Comparison of ENCODE assay signal across 13 cellular contexts in genomic region chr20:34622821-34623451, GRCh38. TPM values are rescaled to one million over a fixed set of nuclear protein-coding genes. Genes with fewer than 3 reads are reported as not detected.
DNase-seq lines count a peak whose midpoint lies in the region; ATAC-seq and TF ChIP-seq lines count a peak whose summit lies in the region.
"Had no signal": no experiment of that assay in that cellular context is flagged by ENCODE, and none has a peak within 500 bp of the region (broad histone marks: within the 10 kb centered on the region; RNA-seq: fewer than 3 reads in every experiment).

No MANE protein-coding gene starts in this region.

- no peak overlapping the region for H3K4me3 Mint-ChIP-seq in activated B cell treated with CpG ODN at 0.5 μM for 24 hours
- H3K4me3 Mint-ChIP-seq: activated naive CD8-positive, alpha-beta T cell had no signal

- H4K20me1 ChIP-seq in Karpas-422 (ENCODE audit: insufficient read depth, low read depth, low read length) (no peaks in the 10 kb centered on the region), smooth muscle cell (ENCODE audit: low read depth) (no peaks in the 10 kb centered on the region)

- H2AFZ ChIP-seq in Karpas-422 (ENCODE audit: low read length) (no peak overlapping the region), smooth muscle cell (ENCODE audit: low read depth) (no peak overlapping the region)
- H2AFZ ChIP-seq: hepatocyte had no signal

- peak; percentile 37 for ATAC-seq in activated B cell treated with CpG ODN at 0.5 μM for 24 hours (ENCODE audit: low read depth)

- H3K4me2 ChIP-seq in Karpas-422 (ENCODE audit: low read depth, low read length, poor library complexity, severe bottlenecking) (no peak overlapping the region), smooth muscle cell (no peak overlapping the region)
- H3K4me2 ChIP-seq: hepatocyte had no signal

- intact Hi-C loops in activated B cell treated with CpG ODN at 0.5 μM for 24 hours (cut with micrococcal nuclease), result no loop called here

- H3K4me3 ChIP-seq in Karpas-422 (ENCODE audit: low read length) (no peak overlapping the region), neutrophil (ENCODE audit: low read depth in 1 of 2, low read length in 1 of 2) (peak overlapping the region; percentile 46 to 57), smooth muscle cell (no peak overlapping the region)
- H3K4me3 ChIP-seq: cardiac muscle cell, hepatocyte had no signal

- CTCF ChIA-PET in activated B cell treated with CpG ODN at 0.5 μM for 24 hours (lab: Charles Lee), result no interaction called here

- peaks cover 48% of the 10 kb centered on the region for H3K36me3 Mint-ChIP-seq in activated B cell treated with CpG ODN at 0.5 μM for 24 hours (ENCODE audit: low read depth)

- H3K36me3 ChIP-seq in Karpas-422 (ENCODE audit: insufficient read depth, low read length), result no peaks in the 10 kb centered on the region
- H3K36me3 ChIP-seq in neutrophil, result no peaks in the 10 kb centered on the region
- no peaks in the 10 kb centered on the region for H3K36me3 ChIP-seq in smooth muscle cell (ENCODE audit: low read depth)
- H3K36me3 ChIP-seq: cardiac muscle cell had no signal

- no peaks in the 10 kb centered on the region for H3K9me2 ChIP-seq in Karpas-422 (replicated peaks; ENCODE audit: insufficient read depth, low read length)

- POLR2A ChIA-PET in activated B cell treated with CpG ODN at 0.5 μM for 24 hours (lab: Charles Lee), result no interaction called here

- H3K4me1 ChIP-seq in Karpas-422 (ENCODE audit: low read length) (peaks cover 11% of the 10 kb centered on the region), neutrophil (ENCODE audit: control insufficient read depth in 1 of 2, insufficient read depth in 1 of 2, low read depth in 1 of 2, low read length in 1 of 2) (peaks cover 63 to 65% of the 10 kb centered on the region in 2 experiments), smooth muscle cell (ENCODE audit: low read depth) (no peaks in the 10 kb centered on the region)

- H3K79me2 ChIP-seq in Karpas-422 (ENCODE audit: low read length) (no peaks in the 10 kb centered on the region), smooth muscle cell (ENCODE audit: low read depth) (no peaks in the 10 kb centered on the region)
- H3K79me2 ChIP-seq: hepatocyte had no signal

- TF ChIP-seq CTCF in C4-2B (conservative IDR thresholded peaks at IDR 0.05), result no peak
- TF ChIP-seq CTCF in activated B cell treated with CpG ODN at 0.5 μM for 24 hours (IDR thresholded peaks at IDR 0.05), result no peak
- no peak for TF ChIP-seq CTCF in neutrophil (IDR thresholded peaks at IDR 0.05)
- TF ChIP-seq CTCF in smooth muscle cell (IDR thresholded peaks at IDR 0.05; ENCODE audit: borderline replicate concordance, insufficient read depth, poor library complexity, severe bottlenecking), result no peak

- no peaks in the 10 kb centered on the region for H3K27me3 Mint-ChIP-seq in activated B cell treated with CpG ODN at 0.5 μM for 24 hours
- H3K27me3 Mint-ChIP-seq: activated naive CD8-positive, alpha-beta T cell had no signal

- peak overlapping the region; percentile 61 for H3K27ac ChIP-seq in C4-2B
- H3K27ac ChIP-seq in Karpas-422 (ENCODE audit: low read length), result 0 out of 2 replicates have a peak overlapping the region, but pooled peaks have one; percentile 5
- peak overlapping the region; percentile 83 for H3K27ac ChIP-seq in neutrophil
- H3K27ac ChIP-seq in smooth muscle cell (ENCODE audit: low read depth), result no peak overlapping the region
- H3K27ac ChIP-seq: cardiac muscle cell had no signal

- peak; percentile 56 for DNase-seq in Karpas-422
- DNase-seq in activated B cell treated with CpG ODN at 0.5 μM for 24 hours, result no peak
- DNase-seq in AG08395 (ENCODE audit: low spot score), result no peak
- DNase-seq in smooth muscle cell (lab: John Stamatoyannopoulos, UW; ENCODE audit: unreplicated experiment), result no peak
- no peak for DNase-seq in NCI-H524 treated with DMSO at 0.1 percent for 48 hours (lab: John Stamatoyannopoulos, UW)
- DNase-seq: activated CD4-positive, CD25-positive, alpha-beta regulatory T cell; kidney; NCI-H1694 had no signal

- no peaks in the 10 kb centered on the region for H3K27me3 ChIP-seq in Karpas-422 (ENCODE audit: low read length)
- no peaks in the 10 kb centered on the region for H3K27me3 ChIP-seq in neutrophil
- no peaks in the 10 kb centered on the region for H3K27me3 ChIP-seq in smooth muscle cell (ENCODE audit: low read depth)
- H3K27me3 ChIP-seq: cardiac muscle cell, hepatocyte had no signal

- H3K9ac ChIP-seq in Karpas-422 (ENCODE audit: low read length), result no peak overlapping the region
- no peak overlapping the region for H3K9ac ChIP-seq in smooth muscle cell (ENCODE audit: low read depth)

- H3K27ac Mint-ChIP-seq in activated B cell treated with CpG ODN at 0.5 μM for 24 hours, result no peak overlapping the region
- H3K27ac Mint-ChIP-seq: activated naive CD8-positive, alpha-beta T cell had no signal

- no peaks in the 10 kb centered on the region for H3K9me3 ChIP-seq in Karpas-422 (ENCODE audit: low read length)
- no peaks in the 10 kb centered on the region for H3K9me3 ChIP-seq in neutrophil
- H3K9me3 ChIP-seq in smooth muscle cell (replicated peaks; ENCODE audit: low read depth), result no peaks in the 10 kb centered on the region

- 89% methylated on average over 6 of the region's 6 CpGs for WGBS in smooth muscle cell (ENCODE audit: low lambda C conversion rate)

- no peaks in the 10 kb centered on the region for H3F3A ChIP-seq in smooth muscle cell (ENCODE audit: low read depth)

- H3K4me1 Mint-ChIP-seq in activated B cell treated with CpG ODN at 0.5 μM for 24 hours, result peaks cover 17% of the 10 kb centered on the region

- H3K9me3 Mint-ChIP-seq in activated B cell treated with CpG ODN at 0.5 μM for 24 hours, result no peaks in the 10 kb centered on the region

RNA-seq across cellular contexts. Expression of gene PIGU, which starts 54.0 kb away (rescaled TPM):
- total RNA-seq in Karpas-422 (2014; rRNA removed; shearing (Covaris generic); ENCODE audit: low replicate concordance), result 13.0 and 18.4 TPM in 2 replicates
- total RNA-seq in activated B cell treated with CpG ODN at 0.5 μM for 24 hours, result 14.7 and 15.3 TPM in 2 replicates
- total RNA-seq in smooth muscle cell, result 43.5 and 50.2 TPM in 2 replicates
- polyA plus RNA-seq in smooth muscle cell, result 32.0 and 46.5 TPM in 2 replicates

Comparison
In these comparisons a context has a peak if more than half of its experiments do, and no peak if none do; other contexts are left out.
1. H3K4me3 ChIP-seq: peak in neutrophil (2 of 2); none in Karpas-422 (single experiment) and smooth muscle cell (single experiment).